Comparison of ENCODE assay signal across 22 cellular contexts in the genomic region with DNA sequence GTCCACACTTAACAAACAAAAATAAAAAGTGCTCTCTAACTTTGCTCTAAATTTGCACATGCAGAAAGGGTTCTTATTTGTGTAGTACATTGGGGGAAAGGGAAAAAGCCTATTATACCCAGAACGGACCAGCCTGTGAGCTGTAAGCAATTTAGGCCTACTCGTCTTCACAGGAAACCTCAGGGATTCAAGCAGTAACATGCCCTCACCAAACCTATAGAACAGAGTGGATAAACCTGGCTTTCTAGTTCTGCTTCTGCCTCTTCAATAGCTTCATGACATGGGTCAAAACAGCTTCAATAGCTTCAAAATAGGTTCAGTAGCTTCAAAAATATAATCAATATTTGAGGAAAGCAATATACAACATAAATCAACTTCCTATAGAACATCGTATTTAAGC.
"Had no signal": no experiment of that assay in that cellular context is flagged by ENCODE, and none has a peak within 500 bp of the region (broad histone marks: within the 10 kb centered on the region; RNA-seq: fewer than 3 reads in every experiment).

No MANE protein-coding gene starts in this region.

- H3K27ac Mint-ChIP-seq: dendritic cell treated with granulocyte-macrophage colony-stimulating factor and Interleukin-4, amounts not matched to agents 40 ng/mL and 50 ng/mL, for 4 days; effector memory CD8-positive, alpha-beta T cell; immature natural killer cell; natural killer cell treated with Interleukin-12 subunit alpha and Interleukin-12 subunit beta and Interleukin-15 and Interleukin-18, amount 100 ng/mL, for 72 hours; neural progenitor cell had no signal

- H3K4me1 Mint-ChIP-seq: immature natural killer cell, neural progenitor cell had no signal

- H3K27me3 ChIP-seq: neural progenitor cell, ovary, right atrium auricular region, sigmoid colon, thyroid gland, upper lobe of left lung, uterus had no signal

- H3K4me3 ChIP-seq: left ventricle myocardium inferior, lower lobe of right lung, neural progenitor cell, ovary, right atrium auricular region, sigmoid colon, thyroid gland, upper lobe of left lung, uterus had no signal

- H3K4me1 ChIP-seq: left ventricle myocardium inferior, lower lobe of right lung, neural progenitor cell, right atrium auricular region, sigmoid colon, thyroid gland, upper lobe of left lung, uterus had no signal

- H3K36me3 Mint-ChIP-seq: immature natural killer cell had no signal

- DNase-seq: effector memory CD8-positive, alpha-beta T cell; erythroblast; immature natural killer cell; kidney; left cardiac atrium; left ventricle myocardium inferior; lower lobe of right lung; mesenchymal stem cell; midbrain; nucleus accumbens; ovary; sigmoid colon; small intestine; stimulated activated CD4-positive, alpha-beta T cell treated with anti-CD3 and anti-CD28 coated beads, Interleukin-2, amount 100 ng/mL, for 48 hours; stimulated activated naive CD4-positive, alpha-beta T cell treated with Interleukin-2 at 50 U/mL for 16 hours; thyroid gland; upper lobe of left lung; uterus had no signal

- ATAC-seq: effector memory CD8-positive, alpha-beta T cell; left cardiac atrium; lower lobe of right lung; natural killer cell treated with Interleukin-12 subunit alpha and Interleukin-12 subunit beta and Interleukin-15 and Interleukin-18, amount 100 ng/mL, for 72 hours had no signal

- H3K27ac ChIP-seq: left ventricle myocardium inferior, lower lobe of right lung, neural progenitor cell, ovary, right atrium auricular region, sigmoid colon, thyroid gland, upper lobe of left lung, uterus had no signal

- H3K27me3 Mint-ChIP-seq: dendritic cell treated with granulocyte-macrophage colony-stimulating factor and Interleukin-4, amounts not matched to agents 40 ng/mL and 50 ng/mL, for 4 days; effector memory CD8-positive, alpha-beta T cell; natural killer cell treated with Interleukin-12 subunit alpha and Interleukin-12 subunit beta and Interleukin-15 and Interleukin-18, amount 100 ng/mL, for 72 hours had no signal

- H3K4me3 Mint-ChIP-seq: dendritic cell treated with granulocyte-macrophage colony-stimulating factor and Interleukin-4, amounts not matched to agents 40 ng/mL and 50 ng/mL, for 4 days; effector memory CD8-positive, alpha-beta T cell; immature natural killer cell; natural killer cell treated with Interleukin-12 subunit alpha and Interleukin-12 subunit beta and Interleukin-15 and Interleukin-18, amount 100 ng/mL, for 72 hours; neural progenitor cell had no signal
